In the genomic region with DNA sequence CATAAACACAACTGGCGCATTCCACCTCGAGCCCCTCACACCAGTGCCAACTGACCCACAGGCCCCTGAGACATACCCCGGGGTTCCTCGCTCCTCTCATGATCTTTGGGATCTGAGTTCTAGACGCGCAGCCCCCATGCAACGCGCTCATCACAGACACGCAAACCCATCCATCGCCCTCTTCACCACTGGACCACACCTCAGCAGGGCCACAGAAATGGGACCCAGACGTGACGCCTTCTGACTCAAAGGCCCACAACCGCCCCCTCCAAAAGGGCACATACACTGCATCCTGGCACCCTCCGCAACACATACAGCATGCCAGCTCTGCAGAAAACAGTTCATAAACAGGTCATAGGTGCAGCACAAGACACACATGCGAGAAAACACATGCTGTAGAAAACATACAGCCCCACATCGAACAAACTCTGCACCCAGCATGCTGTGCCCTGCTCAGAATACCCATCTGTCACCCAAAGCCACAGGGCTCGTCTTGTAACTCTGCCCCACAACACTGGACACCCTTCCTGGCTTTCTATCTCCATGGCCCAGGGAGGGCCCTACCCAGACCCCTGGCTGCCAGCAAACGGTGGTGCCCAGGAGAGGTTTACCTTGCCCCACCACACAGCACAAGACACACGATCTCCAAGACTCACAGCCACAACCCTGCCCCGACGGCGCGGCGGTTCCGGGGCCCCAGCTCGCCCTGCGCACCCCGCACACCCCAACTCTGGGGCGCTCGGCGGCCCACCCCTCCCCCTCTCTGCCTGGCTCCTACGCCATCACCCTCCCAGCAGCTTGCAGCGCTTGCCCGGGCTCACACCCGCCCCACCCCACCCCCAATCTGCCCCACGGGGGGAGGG, we compare ENCODE assay signal across 2 cellular contexts.
TF ChIP-seq lines count a peak whose summit lies in the region.

No MANE protein-coding gene starts in this region.

TF ChIP-seq in HCT116, 20 proteins besides CTCF, POLR2A, EP300 and RAD21 (continued from another document):
- TF ChIP-seq, protein P1, sequence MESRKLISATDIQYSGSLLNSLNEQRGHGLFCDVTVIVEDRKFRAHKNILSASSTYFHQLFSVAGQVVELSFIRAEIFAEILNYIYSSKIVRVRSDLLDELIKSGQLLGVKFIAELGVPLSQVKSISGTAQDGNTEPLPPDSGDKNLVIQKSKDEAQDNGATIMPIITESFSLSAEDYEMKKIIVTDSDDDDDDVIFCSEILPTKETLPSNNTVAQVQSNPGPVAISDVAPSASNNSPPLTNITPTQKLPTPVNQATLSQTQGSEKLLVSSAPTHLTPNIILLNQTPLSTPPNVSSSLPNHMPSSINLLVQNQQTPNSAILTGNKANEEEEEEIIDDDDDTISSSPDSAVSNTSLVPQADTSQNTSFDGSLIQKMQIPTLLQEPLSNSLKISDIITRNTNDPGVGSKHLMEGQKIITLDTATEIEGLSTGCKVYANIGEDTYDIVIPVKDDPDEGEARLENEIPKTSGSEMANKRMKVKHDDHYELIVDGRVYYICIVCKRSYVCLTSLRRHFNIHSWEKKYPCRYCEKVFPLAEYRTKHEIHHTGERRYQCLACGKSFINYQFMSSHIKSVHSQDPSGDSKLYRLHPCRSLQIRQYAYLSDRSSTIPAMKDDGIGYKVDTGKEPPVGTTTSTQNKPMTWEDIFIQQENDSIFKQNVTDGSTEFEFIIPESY (IDR thresholded peaks at IDR 0.05; ENCODE audit: extremely low read depth, insufficient replicate concordance, low read length), result no peak
- TF ChIP-seq YY1 (IDR thresholded peaks at IDR 0.05; ENCODE audit: extremely low read depth, insufficient replicate concordance, low read depth, low read length) (peak; percentile 19), FOSL1 (IDR thresholded peaks at IDR 0.05; ENCODE audit: low read depth) (no peak)

TF ChIP-seq in WTC11, 78 proteins besides CTCF, POLR2A, EP300 and RAD21 (continued from another document):
- TF ChIP-seq, protein P2, sequence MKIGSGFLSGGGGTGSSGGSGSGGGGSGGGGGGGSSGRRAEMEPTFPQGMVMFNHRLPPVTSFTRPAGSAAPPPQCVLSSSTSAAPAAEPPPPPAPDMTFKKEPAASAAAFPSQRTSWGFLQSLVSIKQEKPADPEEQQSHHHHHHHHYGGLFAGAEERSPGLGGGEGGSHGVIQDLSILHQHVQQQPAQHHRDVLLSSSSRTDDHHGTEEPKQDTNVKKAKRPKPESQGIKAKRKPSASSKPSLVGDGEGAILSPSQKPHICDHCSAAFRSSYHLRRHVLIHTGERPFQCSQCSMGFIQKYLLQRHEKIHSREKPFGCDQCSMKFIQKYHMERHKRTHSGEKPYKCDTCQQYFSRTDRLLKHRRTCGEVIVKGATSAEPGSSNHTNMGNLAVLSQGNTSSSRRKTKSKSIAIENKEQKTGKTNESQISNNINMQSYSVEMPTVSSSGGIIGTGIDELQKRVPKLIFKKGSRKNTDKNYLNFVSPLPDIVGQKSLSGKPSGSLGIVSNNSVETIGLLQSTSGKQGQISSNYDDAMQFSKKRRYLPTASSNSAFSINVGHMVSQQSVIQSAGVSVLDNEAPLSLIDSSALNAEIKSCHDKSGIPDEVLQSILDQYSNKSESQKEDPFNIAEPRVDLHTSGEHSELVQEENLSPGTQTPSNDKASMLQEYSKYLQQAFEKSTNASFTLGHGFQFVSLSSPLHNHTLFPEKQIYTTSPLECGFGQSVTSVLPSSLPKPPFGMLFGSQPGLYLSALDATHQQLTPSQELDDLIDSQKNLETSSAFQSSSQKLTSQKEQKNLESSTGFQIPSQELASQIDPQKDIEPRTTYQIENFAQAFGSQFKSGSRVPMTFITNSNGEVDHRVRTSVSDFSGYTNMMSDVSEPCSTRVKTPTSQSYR (CRISPR knock-in tag; IDR thresholded peaks at IDR 0.05), result peak; percentile 40; the same call in 1 of the 2 replicates
